Comparison of ENCODE assay signal across 11 cellular contexts in the genomic region with DNA sequence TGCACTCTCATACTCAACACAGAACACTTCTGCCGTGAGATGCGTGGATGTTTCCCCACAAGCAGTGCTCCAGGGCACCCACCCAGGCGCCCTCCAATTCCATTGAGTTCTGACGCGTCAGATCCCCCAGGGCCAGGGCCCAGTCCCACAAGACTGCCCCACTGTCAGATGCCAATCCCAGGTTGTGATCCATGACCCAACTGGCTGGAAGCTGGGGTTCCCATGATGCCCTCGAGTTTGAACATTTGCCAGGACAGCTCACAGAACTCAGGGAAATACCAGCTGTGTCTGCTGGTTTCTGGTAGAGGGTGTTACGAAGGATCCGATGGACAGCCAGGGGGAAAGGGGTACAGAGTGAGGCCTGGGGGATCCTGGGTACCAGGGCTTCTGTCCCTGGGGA. TPM values are rescaled to one million over a fixed set of nuclear protein-coding genes. Genes with fewer than 3 reads are reported as not detected.
DNase-seq lines count a peak whose midpoint lies in the region; ATAC-seq and TF ChIP-seq lines count a peak whose summit lies in the region.
"Had no signal": no experiment of that assay in that cellular context is flagged by ENCODE, and none has a peak within 500 bp of the region (broad histone marks: within the 10 kb centered on the region; RNA-seq: fewer than 3 reads in every experiment).

No MANE protein-coding gene starts in this region.

- peaks cover 14% of the 10 kb centered on the region for H3K36me3 ChIP-seq in CD4-positive, CD25-positive, alpha-beta regulatory T cell (ENCODE audit: control insufficient read depth, insufficient read depth, low read length)
- H3K36me3 ChIP-seq in NT2/D1 (ENCODE audit: insufficient read depth, insufficient read length, low read length), result no peaks in the 10 kb centered on the region
- no peaks in the 10 kb centered on the region for H3K36me3 ChIP-seq in neural progenitor cell

- no peaks in the 10 kb centered on the region for H3K9me3 Mint-ChIP-seq in CD4-positive, CD25-positive, alpha-beta regulatory T cell
- no peaks in the 10 kb centered on the region for H3K9me3 Mint-ChIP-seq in neural progenitor cell
- H3K9me3 Mint-ChIP-seq in stimulated activated naive CD8-positive, alpha-beta T cell treated with anti-CD3 and anti-CD28 coated beads, Interleukin-15, amount 100 ng/mL, for 72 hours, result peaks cover 0 to under 1% of the 10 kb centered on the region in 2 donors

- peaks cover 7% of the 10 kb centered on the region for H4K20me1 ChIP-seq in neural progenitor cell (ENCODE audit: low read depth)

- peak overlapping the region in 2 of 3 donors; percentile 76 to 93 for H3K27ac Mint-ChIP-seq in CD4-positive, CD25-positive, alpha-beta regulatory T cell
- peak overlapping the region; percentile 79 for H3K27ac Mint-ChIP-seq in neural progenitor cell
- peak overlapping the region in 1 of 2 donors; percentile 67 for H3K27ac Mint-ChIP-seq in stimulated activated naive CD8-positive, alpha-beta T cell treated with anti-CD3 and anti-CD28 coated beads, Interleukin-15, amount 100 ng/mL, for 72 hours

- no peaks in the 10 kb centered on the region for H3K79me2 ChIP-seq in neural progenitor cell (ENCODE audit: low read depth)

- no peak overlapping the region for H3K4me3 ChIP-seq in CD4-positive, CD25-positive, alpha-beta regulatory T cell (ENCODE audit: low read depth, low read length)
- no peak overlapping the region for H3K4me3 ChIP-seq in NT2/D1 (ENCODE audit: insufficient read length, low read depth)
- H3K4me3 ChIP-seq in foreskin fibroblast (ENCODE audit: low read depth in 1 of 2, low read length in 2 of 2), result no peak overlapping the region
- no peak overlapping the region for H3K4me3 ChIP-seq in neural progenitor cell
- H3K4me3 ChIP-seq: left lung, smooth muscle cell had no signal

- H3K4me2 ChIP-seq in neural progenitor cell, result no peak overlapping the region
- H3K4me2 ChIP-seq: smooth muscle cell had no signal

- peaks cover 26% of the 10 kb centered on the region for H3K4me1 ChIP-seq in CD4-positive, CD25-positive, alpha-beta regulatory T cell (ENCODE audit: control insufficient read depth, insufficient read depth, low read length, poor library complexity, severe bottlenecking)
- peaks cover 39% of the 10 kb centered on the region for H3K4me1 ChIP-seq in NT2/D1 (ENCODE audit: insufficient read depth, insufficient read length)
- peaks cover 34% of the 10 kb centered on the region for H3K4me1 ChIP-seq in neural progenitor cell

- no peak overlapping the region for H2AFZ ChIP-seq in neural progenitor cell (replicated peaks)

- H3K27me3 Mint-ChIP-seq in CD4-positive, CD25-positive, alpha-beta regulatory T cell, result no peaks in the 10 kb centered on the region
- H3K27me3 Mint-ChIP-seq in neural progenitor cell (ENCODE audit: insufficient read depth, low read depth), result peaks cover 6% of the 10 kb centered on the region
- H3K27me3 Mint-ChIP-seq in stimulated activated naive CD8-positive, alpha-beta T cell treated with anti-CD3 and anti-CD28 coated beads, Interleukin-15, amount 100 ng/mL, for 72 hours, result no peaks in the 10 kb centered on the region

- H3F3A ChIP-seq in neural progenitor cell (ENCODE audit: low read depth), result peaks cover 16% of the 10 kb centered on the region

- ATAC-seq in CD4-positive, CD25-positive, alpha-beta regulatory T cell (ENCODE audit: low read depth in 2 of 2), result no peak
- ATAC-seq in stimulated activated naive CD8-positive, alpha-beta T cell treated with anti-CD3 and anti-CD28 coated beads, Interleukin-15, amount 100 ng/mL, for 72 hours, result no peak
- ATAC-seq in GM19023 (IDR thresholded peaks at IDR 0.05; ENCODE audit: unreplicated experiment), result no peak
- ATAC-seq: left lung had no signal

- H3K9ac ChIP-seq in NT2/D1 (ENCODE audit: insufficient read length, low read depth) (peak overlapping the region; percentile 0), neural progenitor cell (no peak overlapping the region)

- no peak overlapping the region for H3K27ac ChIP-seq in CD4-positive, CD25-positive, alpha-beta regulatory T cell (ENCODE audit: insufficient read depth, low read length, poor library complexity, severe bottlenecking)
- H3K27ac ChIP-seq in neural progenitor cell, result no peak overlapping the region
- H3K27ac ChIP-seq: left lung had no signal

- POLR2A ChIA-PET in HEK293T (lab: Yijun Ruan, JAX), result no interaction called here

- TF ChIP-seq CTCF in foreskin fibroblast (IDR thresholded peaks at IDR 0.05; ENCODE audit: low read depth, low read length), result no peak
- TF ChIP-seq CTCF in neural progenitor cell (IDR thresholded peaks at IDR 0.05), result no peak

- no peaks in the 10 kb centered on the region for H3K9me3 ChIP-seq in CD4-positive, CD25-positive, alpha-beta regulatory T cell (ENCODE audit: control insufficient read depth in 2 of 2, low read length in 2 of 2)
- H3K9me3 ChIP-seq in NT2/D1 (ENCODE audit: insufficient read depth, low read length) (no peaks in the 10 kb centered on the region), neural progenitor cell (ENCODE audit: low read depth) (no peaks in the 10 kb centered on the region)
- H3K9me3 ChIP-seq: left lung had no signal

- peaks cover under 1% of the 10 kb centered on the region for H3K36me3 Mint-ChIP-seq in CD4-positive, CD25-positive, alpha-beta regulatory T cell
- H3K36me3 Mint-ChIP-seq in neural progenitor cell, result no peaks in the 10 kb centered on the region

- DNase-seq in CD4-positive, CD25-positive, alpha-beta regulatory T cell, result no peak
- DNase-seq in NT2/D1 (ENCODE audit: low read depth, low spot score), result no peak
- DNase-seq in foreskin fibroblast, result peak; percentile 42 to 71
- no peak for DNase-seq in neural progenitor cell (ENCODE audit: low spot score)
- no peak for DNase-seq in iPS-NIHi7 (ENCODE audit: extremely low spot score)
- DNase-seq in stimulated activated naive CD8-positive, alpha-beta T cell treated with anti-CD3 and anti-CD28 coated beads, Interleukin-15, amount 100 ng/mL, for 72 hours, result no peak
- no peak for DNase-seq in HEK293T (ENCODE audit: extremely low spot score)
- DNase-seq: DND-41 had no signal

- H3K4me3 Mint-ChIP-seq in CD4-positive, CD25-positive, alpha-beta regulatory T cell, result no peak overlapping the region
- H3K4me3 Mint-ChIP-seq in neural progenitor cell, result no peak overlapping the region
- H3K4me3 Mint-ChIP-seq in stimulated activated naive CD8-positive, alpha-beta T cell treated with anti-CD3 and anti-CD28 coated beads, Interleukin-15, amount 100 ng/mL, for 72 hours, result no peak overlapping the region

- CTCF ChIA-PET in HEK293T (lab: Yijun Ruan, JAX), result no interaction called here

- no peaks in the 10 kb centered on the region for H3K27me3 ChIP-seq in CD4-positive, CD25-positive, alpha-beta regulatory T cell (ENCODE audit: control insufficient read depth, insufficient read depth, low read length)
- H3K27me3 ChIP-seq in NT2/D1 (ENCODE audit: insufficient read depth, insufficient read length), result peaks cover 17% of the 10 kb centered on the region
- H3K27me3 ChIP-seq in neural progenitor cell, result no peaks in the 10 kb centered on the region
- H3K27me3 ChIP-seq: left lung had no signal

- peaks cover 15 to 50% (median 30%) of the 10 kb centered on the region in 4 donors for H3K4me1 Mint-ChIP-seq in CD4-positive, CD25-positive, alpha-beta regulatory T cell
- H3K4me1 Mint-ChIP-seq in neural progenitor cell, result peaks cover 61% of the 10 kb centered on the region
- peaks cover 82% of the 10 kb centered on the region for H3K4me1 Mint-ChIP-seq in stimulated activated naive CD8-positive, alpha-beta T cell treated with anti-CD3 and anti-CD28 coated beads, Interleukin-15, amount 100 ng/mL, for 72 hours

TF ChIP-seq in HEK293T, 16 proteins besides CTCF, POLR2A, EP300 and RAD21:
- TF ChIP-seq NFRKB (IDR thresholded peaks at IDR 0.05), result no peak
- TF ChIP-seq, protein P1, sequence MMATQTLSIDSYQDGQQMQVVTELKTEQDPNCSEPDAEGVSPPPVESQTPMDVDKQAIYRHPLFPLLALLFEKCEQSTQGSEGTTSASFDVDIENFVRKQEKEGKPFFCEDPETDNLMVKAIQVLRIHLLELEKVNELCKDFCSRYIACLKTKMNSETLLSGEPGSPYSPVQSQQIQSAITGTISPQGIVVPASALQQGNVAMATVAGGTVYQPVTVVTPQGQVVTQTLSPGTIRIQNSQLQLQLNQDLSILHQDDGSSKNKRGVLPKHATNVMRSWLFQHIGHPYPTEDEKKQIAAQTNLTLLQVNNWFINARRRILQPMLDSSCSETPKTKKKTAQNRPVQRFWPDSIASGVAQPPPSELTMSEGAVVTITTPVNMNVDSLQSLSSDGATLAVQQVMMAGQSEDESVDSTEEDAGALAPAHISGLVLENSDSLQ (IDR thresholded peaks at IDR 0.05), result no peak
- no peak for TF ChIP-seq LEF1 (IDR thresholded peaks at IDR 0.05; ENCODE audit: borderline replicate concordance)
- no peak for TF ChIP-seq ELF4 (IDR thresholded peaks at IDR 0.05)
- TF ChIP-seq FOXA1 (IDR thresholded peaks at IDR 0.05), result no peak
- TF ChIP-seq FOXM1 (IDR thresholded peaks at IDR 0.05; ENCODE audit: borderline replicate concordance), result no peak
- no peak for TF ChIP-seq L3MBTL2 (conservative IDR thresholded peaks at IDR 0.05)
- no peak for TF ChIP-seq CTBP1 (IDR thresholded peaks at IDR 0.05; ENCODE audit: borderline replicate concordance)
- no peak for TF ChIP-seq ARNT (IDR thresholded peaks at IDR 0.05)
- TF ChIP-seq BHLHE40 (IDR thresholded peaks at IDR 0.05; ENCODE audit: borderline replicate concordance), result no peak
- TF ChIP-seq TARDBP (IDR thresholded peaks at IDR 0.05), result no peak
- no peak for TF ChIP-seq SUZ12 (IDR thresholded peaks at IDR 0.05)
- no peak for TF ChIP-seq FOXK2 (IDR thresholded peaks at IDR 0.05)
- no peak for TF ChIP-seq SP1 (IDR thresholded peaks at IDR 0.05)
- TF ChIP-seq ZNF384 (IDR thresholded peaks at IDR 0.05), result no peak
- no peak for TF ChIP-seq HDGF (IDR thresholded peaks at IDR 0.05; ENCODE audit: borderline replicate concordance)

RNA-seq across cellular contexts. Expression of a gene that starts 58.4 kb away (rescaled TPM):
- 67.8 TPM for total RNA-seq in CD4-positive, CD25-positive, alpha-beta regulatory T cell
- 10 to 100 TPM; 13.3 to 19.8 (median 17.4) TPM for polyA plus RNA-seq in CD4-positive, CD25-positive, alpha-beta regulatory T cell
- total RNA-seq in neural progenitor cell (ENCODE audit: low replicate concordance), result 7.8 and 8.7 TPM in 2 replicates

Comparison
In these comparisons a context has a peak if more than half of its experiments do, and no peak if none do; other contexts are left out.
1. DNase-seq: peak in foreskin fibroblast (2 of 2); none in CD4-positive, CD25-positive, alpha-beta regulatory T cell (0 of 3), NT2/D1 (single experiment), neural progenitor cell (single experiment), iPS-NIHi7 (single experiment), stimulated activated naive CD8-positive, alpha-beta T cell treated with anti-CD3 and anti-CD28 coated beads, Interleukin-15, amount 100 ng/mL, for 72 hours (0 of 2) and HEK293T (single experiment).